Comparison of ENCODE assay signal across 22 cellular contexts in the genomic region with DNA sequence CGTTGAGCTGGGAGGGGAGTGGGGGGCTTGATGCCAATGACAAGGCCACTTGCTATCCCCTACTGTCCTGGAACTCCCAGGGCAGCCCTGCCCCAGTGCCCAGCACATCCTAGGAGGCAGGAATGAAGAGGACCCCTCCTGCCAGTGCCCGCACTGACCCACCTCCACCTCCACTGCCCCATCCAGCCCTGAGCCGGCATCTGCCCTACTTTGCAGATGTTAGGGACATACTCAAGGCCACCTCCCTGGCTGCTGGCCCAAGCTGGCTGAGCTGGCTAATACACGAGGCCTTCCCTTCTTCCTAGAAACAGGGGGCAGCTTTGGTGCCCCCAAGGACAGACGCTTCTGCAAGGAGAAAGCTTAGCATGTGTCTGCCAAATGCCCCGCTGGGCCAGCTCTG.
"Had no signal": no experiment of that assay in that cellular context is flagged by ENCODE, and none has a peak within 500 bp of the region (broad histone marks: within the 10 kb centered on the region; RNA-seq: fewer than 3 reads in every experiment).

No MANE protein-coding gene starts in this region.

- H3K36me3 ChIP-seq: MG63, SJSA1 had no signal

- DNase-seq: Karpas-422, KG1, MG63, NCI-H1092, NCI-H1105 treated with DMSO at 0.1 percent for 48 hours, NCI-H1417 treated with DMSO at 0.1 percent for 48 hours, NCI-H146, NCI-H1694 treated with DMSO at 0.1 percent for 48 hours, NCI-H1930, NCI-H2081, NCI-H2107, NCI-H226, NCI-H446, NCI-H510A, NCI-H524 treated with DMSO at 0.1 percent for 48 hours, NCI-H69, NCI-H774, PC-3, Right ventricle myocardium superior, SIG-M5 had no signal

- H3K4me1 ChIP-seq: SJSA1 had no signal

- H3K27ac ChIP-seq: SJSA1, SK-N-MC had no signal

- H3K4me3 ChIP-seq: MG63, SJSA1, SK-N-MC had no signal

- H3K27me3 ChIP-seq: MG63, SJSA1 had no signal

- H3K9me3 ChIP-seq: MG63, SJSA1 had no signal

- ATAC-seq: PC-3 had no signal
